ENCODE assay signal across 8 cellular contexts in genomic region chr3:23888617-23889228, GRCh38.
DNase-seq lines count a peak whose midpoint lies in the region; ATAC-seq, FAIRE-seq and TF ChIP-seq lines count a peak whose summit lies in the region.

No MANE protein-coding gene starts in this region.

- peak; percentile 52 for FAIRE-seq in RCC 7860 (lab: Jason Lieb, UNC)

- peak; percentile 56 for DNase-seq in AG10803 (ENCODE audit: low read depth)
- DNase-seq in RCC 7860 (ENCODE audit: low spot score) = peak; percentile 18
- DNase-seq in fibroblast of mammary gland (ENCODE audit: low read depth) = peak; percentile 59
- no peak for DNase-seq in retinal pigment epithelial cell (ENCODE audit: low read depth)
- DNase-seq in NCI-H226 = no peak
- no peak for DNase-seq in activated CD4-positive, CD25-positive, alpha-beta regulatory T cell treated with anti-CD3 and anti-CD28 coated beads, Interleukin-2, amount 50 U/mL, for 72 hours

- peak; percentile 51 for ATAC-seq in GM18868 (IDR thresholded peaks at IDR 0.05; ENCODE audit: unreplicated experiment)
- no peak for ATAC-seq in HG03521 (IDR thresholded peaks at IDR 0.05; ENCODE audit: unreplicated experiment)

- H3K4me3 ChIP-seq in AG10803 (ENCODE audit: low read length) (no peak overlapping the region), fibroblast of mammary gland (ENCODE audit: control insufficient read depth, low read depth, low read length) (no peak overlapping the region), retinal pigment epithelial cell (ENCODE audit: low read length) (no peak overlapping the region)

- TF ChIP-seq CTCF in AG10803 (conservative IDR thresholded peaks at IDR 0.05; ENCODE audit: low read length) (peak; percentile 89), fibroblast of mammary gland (conservative IDR thresholded peaks at IDR 0.05; ENCODE audit: control insufficient read depth, insufficient read depth, low read depth, low read length) (peak; percentile 79), retinal pigment epithelial cell (conservative IDR thresholded peaks at IDR 0.05; ENCODE audit: low read depth, low read length) (peak; percentile 74)

Comparison
In these comparisons a context has a peak if more than half of its experiments do, and no peak if none do; other contexts are left out.
1. DNase-seq: peak in AG10803 (single experiment), RCC 7860 (single experiment) and fibroblast of mammary gland (single experiment); none in retinal pigment epithelial cell (single experiment), NCI-H226 (single experiment) and activated CD4-positive, CD25-positive, alpha-beta regulatory T cell treated with anti-CD3 and anti-CD28 coated beads, Interleukin-2, amount 50 U/mL, for 72 hours (single experiment).
2. Peak in every context shown above with its lines, with median percentiles within 50 percentile points of each other: CTCF ChIP-seq.